In the genomic region with DNA sequence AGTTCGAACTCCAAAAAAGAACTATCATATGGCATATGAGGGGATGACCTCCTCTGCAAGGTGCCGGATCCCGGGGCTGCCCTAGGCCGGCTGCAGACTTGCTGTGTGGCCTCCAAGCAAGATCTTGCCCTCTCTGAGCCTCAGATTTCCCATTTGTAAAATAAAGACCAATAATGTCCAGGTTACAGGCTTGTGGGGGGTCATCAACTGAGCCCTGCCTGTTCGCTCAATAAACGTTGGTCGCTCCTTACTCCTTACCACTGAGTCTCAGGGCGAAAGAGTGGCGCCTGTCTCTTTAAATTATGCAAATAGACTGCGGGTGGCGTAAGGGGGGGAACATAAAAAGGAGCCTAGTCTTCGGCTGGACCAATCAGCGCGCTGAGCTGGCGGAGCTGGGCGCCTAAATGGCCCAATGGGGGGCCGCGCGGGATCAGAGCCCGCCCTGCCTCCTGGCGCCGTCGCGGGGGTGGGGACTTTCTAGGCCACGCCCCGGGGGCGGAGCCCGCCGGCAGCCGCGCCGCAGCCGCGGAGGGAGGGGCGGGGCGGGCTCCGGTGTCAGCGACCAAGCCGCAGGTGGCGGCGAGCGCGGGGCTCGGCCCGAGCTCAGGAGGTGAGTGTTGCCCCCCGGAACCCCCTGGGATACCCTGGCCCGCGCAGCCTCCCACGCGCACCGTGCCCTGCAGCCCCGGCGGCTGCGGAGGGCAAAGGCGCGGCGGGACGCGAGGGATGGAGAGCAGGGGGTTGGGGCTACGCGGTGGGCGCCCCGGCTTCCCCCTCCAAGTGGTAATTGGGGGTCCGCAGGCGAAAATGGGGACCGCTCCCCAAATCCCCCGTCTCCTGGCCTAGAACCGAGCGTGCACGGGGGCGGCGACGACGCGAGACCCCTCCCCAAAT, we compare ENCODE assay signal across 8 cellular contexts. TPM values are rescaled to one million over a fixed set of nuclear protein-coding genes. Genes with fewer than 3 reads are reported as not detected.
A peak's percentile ranks its signal among the peaks of the same experiment; 100 is the strongest.
DNase-seq lines count a peak whose midpoint lies in the region; ATAC-seq and TF ChIP-seq lines count a peak whose summit lies in the region.

No MANE protein-coding gene starts in this region.

- peaks cover 4 to 54% of the 10 kb centered on the region in 2 donors for H3K4me1 ChIP-seq in left lung

- TF ChIP-seq CTCF in BJ (IDR thresholded peaks at IDR 0.05; ENCODE audit: insufficient read depth, low read depth, low read length): no peak
- no peak for TF ChIP-seq CTCF in left lung (IDR thresholded peaks at IDR 0.05)

- H3K4me1 Mint-ChIP-seq in dendritic cell treated with granulocyte-macrophage colony-stimulating factor and Interleukin-4, amounts not matched to agents 40 ng/mL and 50 ng/mL, for 4 days (ENCODE audit: low read depth): peaks cover 76% of the 10 kb centered on the region

- DNase-seq in BJ (ENCODE audit: low read depth) (peak; percentile 48), NCI-H69 (lab: John Stamatoyannopoulos, UW) (peak; percentile 97), left lung (peak; percentile 95 to 96)
- DNase-seq in activated CD4-positive, alpha-beta T cell treated with anti-CD3 and anti-CD28 coated beads, Interleukin-2, amount 50 U/mL, for 1 hour: peak; percentile 93
- DNase-seq in stimulated activated CD4-positive, alpha-beta T cell treated with anti-CD3 and anti-CD28 coated beads, Interleukin-2, amount 100 ng/mL, for 4 hours (ENCODE audit: low read depth): peak; percentile 92

- no peak overlapping the region for H3K27ac ChIP-seq in left lung

- no peaks in the 10 kb centered on the region for H3K9me3 ChIP-seq in left lung

- H3K36me3 ChIP-seq in BJ (ENCODE audit: control insufficient read depth, insufficient read depth, low read length) (no peaks in the 10 kb centered on the region), left lung (no peaks in the 10 kb centered on the region)

- H3K27ac Mint-ChIP-seq in dendritic cell treated with granulocyte-macrophage colony-stimulating factor and Interleukin-4, amounts not matched to agents 40 ng/mL and 50 ng/mL, for 4 days: peak overlapping the region; percentile 92

- POLR2A ChIA-PET in BJ (lab: Charles Lee): no interaction called here

- intact Hi-C loops in dendritic cell treated with granulocyte-macrophage colony-stimulating factor and Interleukin-4, amounts not matched to agents 40 ng/mL and 50 ng/mL, for 4 days (cut with micrococcal nuclease): no loop called here
- intact Hi-C loops in left lung (cut with DNase I): no loop called here

- CTCF ChIA-PET in BJ (lab: Yijun Ruan, JAX): interaction anchor here (1.0 to 1.6 kb wide), 3 partner anchors 18 to 185 kb away, joined by 3 to 4 read pairs (median 3); partner anchors contain the start of gene CCDC124

- peaks cover 13% of the 10 kb centered on the region for H3K36me3 Mint-ChIP-seq in dendritic cell treated with granulocyte-macrophage colony-stimulating factor and Interleukin-4, amounts not matched to agents 40 ng/mL and 50 ng/mL, for 4 days (ENCODE audit: low read depth)

- H3K4me3 Mint-ChIP-seq in dendritic cell treated with granulocyte-macrophage colony-stimulating factor and Interleukin-4, amounts not matched to agents 40 ng/mL and 50 ng/mL, for 4 days: peak overlapping the region; percentile 89

- H3K27me3 Mint-ChIP-seq in dendritic cell treated with granulocyte-macrophage colony-stimulating factor and Interleukin-4, amounts not matched to agents 40 ng/mL and 50 ng/mL, for 4 days: no peaks in the 10 kb centered on the region

- H3K4me3 ChIP-seq in BJ (ENCODE audit: low read depth, low read length) (peak overlapping the region; percentile 46), left lung (peak overlapping the region; percentile 36 to 60)

- H3K9me3 Mint-ChIP-seq in dendritic cell treated with granulocyte-macrophage colony-stimulating factor and Interleukin-4, amounts not matched to agents 40 ng/mL and 50 ng/mL, for 4 days: no peaks in the 10 kb centered on the region

- ATAC-seq in GM19351 (IDR thresholded peaks at IDR 0.05; ENCODE audit: unreplicated experiment) (peak; percentile 68), HG03521 (IDR thresholded peaks at IDR 0.05; ENCODE audit: unreplicated experiment) (peak; percentile 77), left lung (peak; percentile 99)

- H3K27me3 ChIP-seq in BJ (ENCODE audit: control insufficient read depth, insufficient read depth, low read length): peaks cover 1% of the 10 kb centered on the region; the same call in 1 of the 2 replicates
- H3K27me3 ChIP-seq in left lung: no peaks in the 10 kb centered on the region

RNA-seq across cellular contexts. Expression of gene FCHO1, which starts 3.8 kb away (rescaled TPM):
- polyA plus RNA-seq in BJ (2011; rRNA removed): 0.47 and 0.48 TPM in 2 replicates
- polyA minus RNA-seq in BJ (2011; rRNA and poly(A)+ RNA removed): 0.33 and 0.98 TPM in 2 replicates
- total RNA-seq in left lung: 10 to 100 TPM in 1 of 2 donors, 1 to 10 TPM in 1; 3.0 to 12.7 TPM

RNA-seq across cellular contexts. Expression of gene MAP1S, which starts 28.2 kb away (rescaled TPM):
- polyA plus RNA-seq in BJ (2011; rRNA removed): 6.1 and 20.4 TPM in 2 replicates
- 29.7 and 36.2 TPM in 2 replicates for polyA minus RNA-seq in BJ (2011; rRNA and poly(A)+ RNA removed)
- 10 to 100 TPM; 65.1 to 82.2 TPM for total RNA-seq in left lung

RNA-seq across cellular contexts. Expression of gene B3GNT3, which starts 47.5 kb away (rescaled TPM):
- not detected in 2 replicates for polyA plus RNA-seq in BJ (2011; rRNA removed)
- polyA minus RNA-seq in BJ (2011; rRNA and poly(A)+ RNA removed): not detected in 2 replicates
- total RNA-seq in left lung: 1 to 10 TPM; 2.1 to 5.2 TPM

RNA-seq across cellular contexts. Expression of gene UNC13A, which starts 59.3 kb away (rescaled TPM):
- 1.0 and 2.2 TPM in 2 replicates for polyA plus RNA-seq in BJ (2011; rRNA removed)
- 2.7 and 3.3 TPM in 2 replicates for polyA minus RNA-seq in BJ (2011; rRNA and poly(A)+ RNA removed)
- under 1 TPM; 0.15 to 0.37 TPM for total RNA-seq in left lung
